In the genomic region with DNA sequence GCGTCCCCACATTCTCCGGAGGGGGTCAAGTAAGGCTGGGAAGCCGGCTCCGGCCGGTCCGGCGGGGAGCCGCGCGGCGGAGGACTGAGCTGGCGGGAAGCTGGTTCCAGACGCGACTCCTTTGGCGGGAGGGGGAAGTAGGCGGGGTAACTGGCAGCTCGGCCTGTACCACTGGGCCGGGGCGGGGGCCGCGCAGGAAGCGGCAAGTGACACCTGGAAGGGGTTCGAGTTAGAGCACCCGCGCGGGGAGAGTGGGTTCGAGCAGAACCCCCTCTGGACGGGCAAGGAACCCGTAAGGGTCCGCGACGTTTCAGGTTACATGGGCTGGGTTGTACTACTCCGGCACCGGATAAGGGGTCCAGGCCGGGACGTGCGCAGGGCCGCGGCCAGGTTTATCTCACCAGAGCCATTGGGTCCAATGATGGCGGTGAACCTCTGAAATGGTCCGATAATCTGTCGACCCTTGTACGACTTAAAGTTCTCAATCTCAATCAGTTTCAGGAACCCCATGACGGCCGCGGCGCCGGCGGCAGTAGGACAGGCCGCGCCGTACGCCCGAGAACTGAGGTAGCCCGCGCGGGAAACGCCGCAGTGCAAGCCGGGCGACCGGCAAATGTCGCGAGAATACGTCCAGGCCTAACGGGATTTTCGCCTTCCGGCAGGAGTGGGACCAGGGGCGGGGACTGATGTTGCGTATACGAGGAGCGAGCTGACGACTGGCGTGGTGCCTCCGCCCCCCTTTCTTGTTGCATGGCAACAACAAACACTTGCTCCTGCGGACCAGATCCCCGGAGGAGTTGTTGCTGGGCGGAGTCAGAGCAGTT, we compare ENCODE assay signal across 8 cellular contexts. TPM values are rescaled to one million over a fixed set of nuclear protein-coding genes. Genes with fewer than 3 reads are reported as not detected.
DNase-seq lines count a peak whose midpoint lies in the region; ATAC-seq and TF ChIP-seq lines count a peak whose summit lies in the region.

A gene (plus strand): TSS at position 783 of the 824 bp plus-strand sequence. CDS start 3,404 bp downstream, outside the sequence.
A gene (minus strand): TSS at position 564 of the 824 bp plus-strand sequence. CDS start 54 bp downstream, at position 510.

- H3K27me3 ChIP-seq in H9 (ENCODE audit: insufficient read depth, low read length) = no peaks in the 10 kb centered on the region

- no peak within 1 kb of the TSS for H2BK12ac ChIP-seq in H9 (ENCODE audit: insufficient read length, low read depth, low read length)

- peaks cover 20% of the 10 kb centered on the region; the same call in 1 of the 2 replicates for H3K79me2 ChIP-seq in H9 (ENCODE audit: insufficient read depth, low read length)

- no peak within 1 kb of the TSS for H4K5ac ChIP-seq in H9 (ENCODE audit: insufficient read length, low read depth, low read length)

- no peak within 1 kb of the TSS for H2AK5ac ChIP-seq in H9 (ENCODE audit: insufficient read length, low read length)

- H3K27ac Mint-ChIP-seq in H9 (peak within 1 kb of the TSS; percentile 98 to 99 (median 99)), natural killer cell (peak within 1 kb of the TSS; percentile 97 to 99)

- peaks cover 9 to 27% (median 18%) of the 10 kb centered on the region in 3 experiments for H3K36me3 Mint-ChIP-seq in H9 (ENCODE audit: insufficient read depth in 1 of 3, low read depth in 3 of 3)
- no peaks in the 10 kb centered on the region for H3K36me3 Mint-ChIP-seq in natural killer cell

- H4K20me1 ChIP-seq in H9 (ENCODE audit: control insufficient read depth, insufficient read depth, insufficient read length) = no peaks in the 10 kb centered on the region

- H3K27me3 Mint-ChIP-seq in H9 (ENCODE audit: low read depth) (no peaks in the 10 kb centered on the region; the same call in none of the 2 replicates), natural killer cell (ENCODE audit: low read depth in 2 of 2) (no peaks in the 10 kb centered on the region)

- H2AFZ ChIP-seq in H9 (ENCODE audit: low read length) = no peak within 1 kb of the TSS

- H3K36me3 ChIP-seq in ES-I3 (ENCODE audit: insufficient read depth, low read length) = no peaks in the 10 kb centered on the region

- no peaks in the 10 kb centered on the region for H3K79me1 ChIP-seq in H9 (ENCODE audit: insufficient read depth, low read depth, low read length, poor library complexity, severe bottlenecking)

- peak; percentile 81 for TF ChIP-seq POLR2A in Raji (IDR thresholded peaks at IDR 0.05; ENCODE audit: insufficient read depth, low read depth, low read length)

- H3K56ac ChIP-seq in H9 (ENCODE audit: insufficient read length, low read depth, low read length) = no peak within 1 kb of the TSS

- H3K14ac ChIP-seq in H9 (ENCODE audit: insufficient read depth, low read length) = peak within 1 kb of the TSS; percentile 91

- H3K4me1 Mint-ChIP-seq in H9 (peaks cover 11 to 12% of the 10 kb centered on the region in 2 experiments), natural killer cell (peaks cover 25 to 28% of the 10 kb centered on the region in 2 donors)

- no peak within 1 kb of the TSS; the same call in 1 of the 2 replicates for H3K4ac ChIP-seq in H9 (ENCODE audit: low read depth, low read length)

- H3K4me2 ChIP-seq in H9 (ENCODE audit: insufficient read depth, insufficient read length, low read length) = peak within 1 kb of the TSS; percentile 73

- H3K9me3 ChIP-seq in ES-I3 (ENCODE audit: control insufficient read depth, insufficient read depth, low read length) = no peaks in the 10 kb centered on the region
- H3K9me3 ChIP-seq in H9 (ENCODE audit: control insufficient read depth, low read depth, low read length) = peaks cover 14% of the 10 kb centered on the region

- no peak within 1 kb of the TSS for H2BK120ac ChIP-seq in H9 (ENCODE audit: low read depth, low read length, poor library complexity, severe bottlenecking)

- H4K91ac ChIP-seq in H9 (ENCODE audit: insufficient read length, low read depth, low read length) = no peak within 1 kb of the TSS

- H3K18ac ChIP-seq in H9 (ENCODE audit: insufficient read length, low read depth, low read length) = peak within 1 kb of the TSS; percentile 90

- peak within 1 kb of the TSS; percentile 95 to 99 for H3K4me3 Mint-ChIP-seq in H9
- peak within 1 kb of the TSS; percentile 98 for H3K4me3 Mint-ChIP-seq in natural killer cell

- H3K4me1 ChIP-seq in ES-I3 (ENCODE audit: insufficient read depth, low read length) (no peaks in the 10 kb centered on the region), H9 (ENCODE audit: insufficient read depth, low read length) (no peaks in the 10 kb centered on the region)

- no peak for TF ChIP-seq CTCF in H9 (conservative IDR thresholded peaks at IDR 0.05)
- TF ChIP-seq CTCF in fibroblast of pulmonary artery (IDR thresholded peaks at IDR 0.05; ENCODE audit: low read length, missing control alignments) = no peak
- TF ChIP-seq CTCF in natural killer cell (IDR thresholded peaks at IDR 0.05) = no peak

- H2BK20ac ChIP-seq in H9 (ENCODE audit: low read depth, low read length, poor library complexity, severe bottlenecking) = no peak within 1 kb of the TSS

- no peak within 1 kb of the TSS for H4K8ac ChIP-seq in H9 (replicated peaks; ENCODE audit: insufficient read length, low read depth, low read length)

- H3T11ph ChIP-seq in H9 (ENCODE audit: low read length) = no peak within 1 kb of the TSS

- peak within 1 kb of the TSS; percentile 63 for H3K27ac ChIP-seq in H9 (ENCODE audit: insufficient read length, low read depth, low read length)

- peak; percentile 98 for DNase-seq in H9
- DNase-seq in M059J (ENCODE audit: low read depth) = peak; percentile 97
- DNase-seq in activated effector memory CD4-positive, alpha-beta T cell treated with anti-CD3 and anti-CD28 coated beads, Interleukin-2, amount 50 U/mL, for 16 hours = peak; percentile 97
- DNase-seq in fibroblast of pulmonary artery (ENCODE audit: low read depth) = peak; percentile 97
- DNase-seq in natural killer cell = peak; percentile 89
- DNase-seq in stimulated activated naive CD4-positive, alpha-beta T cell (lab: John Stamatoyannopoulos, UW) = peak; percentile 93 to 98 (median 94)

- H3K9ac ChIP-seq in ES-I3 (ENCODE audit: low read depth, low read length) (peak within 1 kb of the TSS; percentile 83), H9 (ENCODE audit: extremely low read depth, insufficient read length, low read length) (peak within 1 kb of the TSS; percentile 97)

- ATAC-seq in natural killer cell = peak; percentile 86 to 96 (median 86)

- intact Hi-C loops in natural killer cell (cut with micrococcal nuclease) = loop anchor here (1.0 to 5.0 kb wide), 2 partner anchors 12 to 1740 kb away; a partner anchor contains a TSS

- no peak within 1 kb of the TSS for H2BK15ac ChIP-seq in H9 (ENCODE audit: low read depth, low read length)

- peaks cover 6% of the 10 kb centered on the region for H3K23me2 ChIP-seq in H9 (ENCODE audit: insufficient read length, low read depth, low read length, poor library complexity, severe bottlenecking)

- no peak within 1 kb of the TSS for H3K23ac ChIP-seq in H9 (ENCODE audit: insufficient read length, low read depth, low read length)

- H3K9me3 Mint-ChIP-seq in H9 (peaks cover 63 to 71% of the 10 kb centered on the region in 2 experiments), natural killer cell (no peaks in the 10 kb centered on the region)

- no peak within 1 kb of the TSS for H2BK5ac ChIP-seq in H9 (ENCODE audit: insufficient read length, low read length)

- no CpG with 5 or more reads among the region's 78 CpGs for WGBS in H9 (ENCODE audit: extremely low coverage, insufficient read length, low lambda C conversion rate)

- peak within 1 kb of the TSS; percentile 74 for H3K4me3 ChIP-seq in fibroblast of pulmonary artery (replicated peaks; ENCODE audit: low read depth, low read length)

RNA-seq across cellular contexts. Expression of the first gene that starts in this region (rescaled TPM):
- total RNA-seq in H9 (2021) (1.0 and 1.2 TPM in 2 replicates), natural killer cell (1 to 10 TPM in 2 of 3 donors, under 1 TPM in 1; 0.85 to 2.1 (median 1.1) TPM)
- total RNA-seq in M059J (2014; rRNA removed; shearing (Covaris generic)) = 0.94 and 2.2 TPM in 2 replicates

RNA-seq across cellular contexts. Expression of the second gene that starts in this region (rescaled TPM):
- total RNA-seq in H9 (2021) (100 and 104 TPM in 2 replicates), natural killer cell (10 to 100 TPM; 54.2 to 96.3 (median 60.4) TPM)
- 34.4 and 80.2 TPM in 2 replicates for total RNA-seq in M059J (2014; rRNA removed; shearing (Covaris generic))

Comparison
In these comparisons a context has a peak if more than half of its experiments do, and no peak if none do; other contexts are left out.
1. Peak in every context shown above with its lines: DNase-seq, ATAC-seq, H3K4me3 ChIP-seq and H3K27ac ChIP-seq.